ENCODE assay signal across 20 cellular contexts in the genomic region with DNA sequence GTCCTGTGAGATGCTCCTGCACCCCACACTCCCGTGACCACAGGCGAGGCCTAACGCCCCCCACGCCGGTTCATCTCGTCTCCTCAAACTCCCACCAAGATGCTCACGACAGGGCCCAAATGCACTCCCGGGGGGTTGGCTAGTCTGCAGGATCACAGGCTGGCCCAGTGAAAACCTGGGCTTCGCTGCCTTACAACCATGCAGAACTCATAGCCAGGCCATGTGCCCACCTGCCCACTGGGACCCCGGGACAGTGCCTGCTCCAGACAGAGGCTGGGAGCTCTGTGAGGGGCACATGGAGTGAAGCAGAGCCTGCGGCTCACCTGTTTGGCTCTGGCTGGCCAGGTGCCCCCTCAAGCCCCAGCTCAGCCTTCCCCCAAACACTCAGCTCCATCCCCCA. TPM values are rescaled to one million over a fixed set of nuclear protein-coding genes. Genes with fewer than 3 reads are reported as not detected.
DNase-seq lines count a peak whose midpoint lies in the region; ATAC-seq, FAIRE-seq and TF ChIP-seq lines count a peak whose summit lies in the region.
"Had no signal": no experiment of that assay in that cellular context is flagged by ENCODE, and none has a peak within 500 bp of the region (broad histone marks: within the 10 kb centered on the region; RNA-seq: fewer than 3 reads in every experiment).

No MANE protein-coding gene starts in this region.

- H3K27me3 ChIP-seq in upper lobe of left lung: no peaks in the 10 kb centered on the region
- no peaks in the 10 kb centered on the region for H3K27me3 ChIP-seq in prostate gland (replicated peaks; ENCODE audit: insufficient read depth)

- DNase-seq in RWPE1 (ENCODE audit: low spot score): no peak
- DNase-seq in kidney: peak; percentile 65
- DNase-seq in neural crest cell (ENCODE audit: low read depth, low spot score): no peak
- DNase-seq in upper lobe of left lung: peak in 1 of 2 donors; percentile 66
- DNase-seq in prostate gland (ENCODE audit: low spot score): no peak
- DNase-seq: CD8-positive, alpha-beta T cell; COR-L47; DMS153; DMS79 treated with DMSO at 0.1 percent for 48 hours; EL; H9 had no signal

- no peak overlapping the region for H3K4me3 Mint-ChIP-seq in neural crest cell
- H3K4me3 Mint-ChIP-seq: B cell; CD14-positive monocyte; CD8-positive, alpha-beta T cell; GM23338; H9 had no signal

- H3K9ac ChIP-seq in kidney (ENCODE audit: low read length in 2 of 2): no peak overlapping the region

- H3K4me1 ChIP-seq in kidney (ENCODE audit: control insufficient read depth in 1 of 2, insufficient read depth in 1 of 2, low read depth in 1 of 2, low read length in 2 of 2) (peaks cover 0 to 12% of the 10 kb centered on the region in 2 donors), upper lobe of left lung (peaks cover 42 to 58% (median 45%) of the 10 kb centered on the region in 4 donors), prostate gland (replicated peaks) (no peaks in the 10 kb centered on the region)

- H3K36me3 Mint-ChIP-seq in neural crest cell (ENCODE audit: low read depth): no peaks in the 10 kb centered on the region
- H3K36me3 Mint-ChIP-seq: CD14-positive monocyte had no signal

- no peaks in the 10 kb centered on the region for H3K9me3 Mint-ChIP-seq in neural crest cell
- H3K9me3 Mint-ChIP-seq: CD8-positive, alpha-beta T cell; GM23338; H9 had no signal

- ATAC-seq in upper lobe of left lung (ENCODE audit: low FRiP score in 2 of 2) (no peak), HG03342 (IDR thresholded peaks at IDR 0.05; ENCODE audit: unreplicated experiment) (no peak), HG03135 (IDR thresholded peaks at IDR 0.05; ENCODE audit: unreplicated experiment) (no peak)
- ATAC-seq: CD8-positive, alpha-beta T cell; GM23338 had no signal

- H3K9me3 ChIP-seq in kidney (ENCODE audit: control insufficient read depth in 1 of 2, low read length in 2 of 2) (no peaks in the 10 kb centered on the region), upper lobe of left lung (no peaks in the 10 kb centered on the region), prostate gland (no peaks in the 10 kb centered on the region)

- no peak for TF ChIP-seq EP300 in upper lobe of left lung (IDR thresholded peaks at IDR 0.05)

- intact Hi-C loops in kidney (cut with DNase I) (no loop called here), prostate gland (cut with DNase I) (no loop called here)

- H3K36me3 ChIP-seq in kidney (ENCODE audit: control insufficient read depth in 1 of 2, insufficient read depth in 2 of 2, low read length in 2 of 2): no peaks in the 10 kb centered on the region
- H3K36me3 ChIP-seq in upper lobe of left lung: no peaks in the 10 kb centered on the region
- H3K36me3 ChIP-seq in prostate gland: no peaks in the 10 kb centered on the region

- TF ChIP-seq CTCF in RWPE1 (conservative IDR thresholded peaks at IDR 0.05; ENCODE audit: low read depth) (no peak), kidney (IDR thresholded peaks at IDR 0.05; ENCODE audit: borderline replicate concordance, extremely low read depth, insufficient read depth) (no peak), neural crest cell (conservative IDR thresholded peaks at IDR 0.05) (no peak), upper lobe of left lung (IDR thresholded peaks at IDR 0.05) (no peak), prostate gland (IDR thresholded peaks at IDR 0.05) (no peak)

- CTCF ChIA-PET in RWPE1 (lab: Yijun Ruan, JAX): interaction anchor here (1.0 kb wide), 1 partner anchor 8 kb away, joined by 3 read pairs; no protein-coding TSS in a partner anchor

- H3K4me1 Mint-ChIP-seq in neural crest cell: peaks cover 28% of the 10 kb centered on the region
- H3K4me1 Mint-ChIP-seq: B cell, CD14-positive monocyte had no signal

- H3K27me3 Mint-ChIP-seq in neural crest cell (ENCODE audit: low read depth): no peaks in the 10 kb centered on the region

- TF ChIP-seq POLR2A in upper lobe of left lung (IDR thresholded peaks at IDR 0.05): no peak
- TF ChIP-seq POLR2A in prostate gland (IDR thresholded peaks at IDR 0.05): no peak

- POLR2A ChIA-PET in RWPE1 (lab: Yijun Ruan, JAX; ENCODE audit: low non-redundant PET): no interaction called here

- FAIRE-seq in kidney (lab: Jason Lieb, UNC): no peak
- FAIRE-seq: A204.1, D721Med, G401.6, GM12891 had no signal

- 91% methylated on average over 10 of the region's 11 CpGs; no CpG with 5 or more reads in 1 of the 2 donors for WGBS in upper lobe of left lung, 2 donors
- 98% methylated on average over 10 of the region's 11 CpGs for whole genome bisulfite sequencing in prostate gland

- peak overlapping the region; percentile 12 for H3K27ac Mint-ChIP-seq in neural crest cell (ENCODE audit: unreplicated experiment)
- H3K27ac Mint-ChIP-seq: B cell; CD14-positive monocyte; CD8-positive, alpha-beta T cell had no signal

- H3K27ac ChIP-seq in RWPE1: peak overlapping the region; percentile 83; the same call in 1 of the 2 replicates
- H3K27ac ChIP-seq in kidney (ENCODE audit: low read depth in 2 of 2, low read length in 2 of 2): no peak overlapping the region
- peak overlapping the region; percentile 72 to 86 (median 82) for H3K27ac ChIP-seq in upper lobe of left lung
- H3K27ac ChIP-seq in prostate gland: no peak overlapping the region

- H3K4me3 ChIP-seq in kidney (ENCODE audit: low read length in 2 of 2) (no peak overlapping the region), upper lobe of left lung (no peak overlapping the region), prostate gland (no peak overlapping the region)
- H3K4me3 ChIP-seq: GM23338 had no signal

RNA-seq across cellular contexts. Expression of gene GPER1, which starts 9.4 kb away (rescaled TPM):
- total RNA-seq in kidney (5.2 TPM), neural crest cell (0.91 and 1.1 TPM in 2 replicates), upper lobe of left lung (10 to 100 TPM in 2 of 6 donors, 1 to 10 TPM in 4; 6.5 to 24.7 (median 8.5) TPM), prostate gland (10 to 100 TPM in 1 of 2 donors, 1 to 10 TPM in 1; 7.4 to 11.5 TPM)
- polyA plus RNA-seq in kidney (ENCODE audit: insufficient read depth, low read depth, low replicate concordance): 4.8 TPM
- total RNA-seq: GM23338, H9 had no signal

RNA-seq across cellular contexts. Expression of gene GPR146, which starts 34.2 kb away (rescaled TPM):
- total RNA-seq in kidney (10.3 TPM), neural crest cell (0.41 TPM in 1 of 2 replicates, not detected in the other), upper lobe of left lung (10 to 100 TPM; 11.2 to 32.8 (median 28.9) TPM), prostate gland (10 to 100 TPM in 1 of 2 donors, 1 to 10 TPM in 1; 6.1 to 25.9 TPM)
- 7.6 TPM for polyA plus RNA-seq in kidney (ENCODE audit: insufficient read depth, low read depth, low replicate concordance)

Comparison
In these comparisons a context has a peak if more than half of its experiments do, and no peak if none do; other contexts are left out.
1. H3K27ac ChIP-seq: peak in RWPE1 (single experiment) and upper lobe of left lung (4 of 4); none in kidney (0 of 2) and prostate gland (0 of 2).